14 cellular contexts compared by ENCODE assay signal in genomic region chr11:68828957-68829356, GRCh38. TPM values are rescaled to one million over a fixed set of nuclear protein-coding genes. Genes with fewer than 3 reads are reported as not detected.
DNase-seq lines count a peak whose midpoint lies in the region; ATAC-seq and TF ChIP-seq lines count a peak whose summit lies in the region.
"Had no signal": no experiment of that assay in that cellular context is flagged by ENCODE, and none has a peak within 500 bp of the region (broad histone marks: within the 10 kb centered on the region; RNA-seq: fewer than 3 reads in every experiment).

No MANE protein-coding gene starts in this region.

- 66 to 74% (median 70%) methylated on average over 12 of the region's 12 CpGs for WGBS in stomach, 5 donors
- WGBS in SK-N-SH (ENCODE audit: low lambda C conversion rate), result 85% methylated on average over 12 of the region's 12 CpGs

- peaks cover 5% of the 10 kb centered on the region for H3F3A ChIP-seq in SK-N-SH (replicated peaks; ENCODE audit: insufficient read depth)

- no peak for ATAC-seq in activated naive CD4-positive, alpha-beta T cell treated with anti-CD3 and anti-CD28 coated beads, Interleukin-2, amount 50 U/mL, for 72 hours
- peak; percentile 8 for ATAC-seq in activated CD8-positive, alpha-beta T cell treated with anti-CD3 and anti-CD28 coated beads, Interleukin-2, amount 10 ng/mL, durations not matched to agents 7 days and 5 days
- peak; percentile 8 for ATAC-seq in memory B cell (ENCODE audit: low read depth)

- H3K36me3 ChIP-seq in stomach (peaks cover 3 to 20% (median 14%) of the 10 kb centered on the region in 4 donors), SK-N-SH (replicated peaks in 1 of 2; ENCODE audit: control insufficient read depth in 1 of 2, insufficient read depth in 2 of 2, low read length in 1 of 2) (peaks cover 4 to 21% of the 10 kb centered on the region in 2 experiments)
- peaks cover 11% of the 10 kb centered on the region for H3K36me3 ChIP-seq in effector memory CD4-positive, alpha-beta T cell (ENCODE audit: control insufficient read depth, insufficient read depth, low read length)

- H3K27me3 Mint-ChIP-seq in activated CD8-positive, alpha-beta T cell treated with anti-CD3 and anti-CD28 coated beads, Interleukin-2, amount 10 ng/mL, durations not matched to agents 7 days and 5 days (ENCODE audit: low read depth), result no peaks in the 10 kb centered on the region
- no peaks in the 10 kb centered on the region for H3K27me3 Mint-ChIP-seq in memory B cell

- H3K27me3 ChIP-seq in stomach (no peaks in the 10 kb centered on the region), SK-N-SH (ENCODE audit: insufficient read depth) (no peaks in the 10 kb centered on the region)
- no peaks in the 10 kb centered on the region for H3K27me3 ChIP-seq in effector memory CD4-positive, alpha-beta T cell (replicated peaks; ENCODE audit: control insufficient read depth, insufficient read depth, low read length, poor library complexity, severe bottlenecking)

- H3K4me3 ChIP-seq in stomach, result peak overlapping the region in 1 of 4 donors; percentile 3
- H3K4me3 ChIP-seq in effector memory CD4-positive, alpha-beta T cell (ENCODE audit: insufficient read depth, low read depth, low read length, poor library complexity, severe bottlenecking), result no peak overlapping the region
- no peak overlapping the region for H3K4me3 ChIP-seq in SK-N-SH (ENCODE audit: low read depth in 2 of 2, low read length in 1 of 2)

- H3K4me3 Mint-ChIP-seq in activated CD8-positive, alpha-beta T cell treated with anti-CD3 and anti-CD28 coated beads, Interleukin-2, amount 10 ng/mL, durations not matched to agents 7 days and 5 days, result peak overlapping the region; percentile 34
- H3K4me3 Mint-ChIP-seq in memory B cell, result peak overlapping the region; percentile 35

- CTCF ChIA-PET in activated CD8-positive, alpha-beta T cell treated with anti-CD3 and anti-CD28 coated beads, Interleukin-2, amount 10 ng/mL, durations not matched to agents 7 days and 5 days (lab: Charles Lee), result interaction anchor here (1.3 kb wide), 2 partner anchors 13 to 15 kb away, joined by 4 read pairs; no protein-coding TSS in a partner anchor
- CTCF ChIA-PET in SK-N-SH (lab: Yijun Ruan, JAX), result interaction anchor here (1.4 kb wide), 1 partner anchor 61 kb away, joined by 4 read pairs; no protein-coding TSS in a partner anchor

- TF ChIP-seq POLR2A in stomach (IDR thresholded peaks at IDR 0.05), result no peak

- H3K9me3 ChIP-seq in stomach (no peaks in the 10 kb centered on the region), SK-N-SH (no peaks in the 10 kb centered on the region)
- H3K9me3 ChIP-seq in effector memory CD4-positive, alpha-beta T cell (ENCODE audit: control insufficient read depth, low read length), result no peaks in the 10 kb centered on the region

- no peaks in the 10 kb centered on the region for H3K9me2 ChIP-seq in SK-N-SH

- TF ChIP-seq EP300 in stomach (IDR thresholded peaks at IDR 0.05) (no peak), SK-N-SH (IDR thresholded peaks at IDR 0.05; ENCODE audit: borderline replicate concordance in 1 of 2, low read depth in 1 of 2, low read length in 1 of 2) (no peak)

- intact Hi-C loops in stomach (cut with DNase I; ENCODE audit: low total_unique reads), result no loop called here

- peak overlapping the region; percentile 70 to 96 for H3K27ac Mint-ChIP-seq in activated naive CD4-positive, alpha-beta T cell treated with anti-CD3 and anti-CD28 coated beads, Interleukin-2, amount 50 U/mL, for 72 hours
- H3K27ac Mint-ChIP-seq in activated CD8-positive, alpha-beta T cell treated with anti-CD3 and anti-CD28 coated beads, Interleukin-2, amount 10 ng/mL, durations not matched to agents 7 days and 5 days, result peak overlapping the region; percentile 82
- peak overlapping the region; percentile 4 for H3K27ac Mint-ChIP-seq in memory B cell

- H3K36me3 Mint-ChIP-seq in activated naive CD4-positive, alpha-beta T cell treated with anti-CD3 and anti-CD28 coated beads, Interleukin-2, amount 50 U/mL, for 72 hours, result no peaks in the 10 kb centered on the region
- peaks cover 17% of the 10 kb centered on the region for H3K36me3 Mint-ChIP-seq in activated CD8-positive, alpha-beta T cell treated with anti-CD3 and anti-CD28 coated beads, Interleukin-2, amount 10 ng/mL, durations not matched to agents 7 days and 5 days (ENCODE audit: low read depth)
- peaks cover 8% of the 10 kb centered on the region for H3K36me3 Mint-ChIP-seq in memory B cell

- TF ChIP-seq CTCF in stomach (IDR thresholded peaks at IDR 0.05), result no peak
- no peak for TF ChIP-seq CTCF in SK-N-SH (IDR thresholded peaks at IDR 0.05)

- no peak overlapping the region for H3K4me2 ChIP-seq in SK-N-SH

- H3K79me2 ChIP-seq in SK-N-SH (ENCODE audit: insufficient read depth), result peaks cover 98% of the 10 kb centered on the region

- H2AFZ ChIP-seq in SK-N-SH (ENCODE audit: low read depth), result no peak overlapping the region

- no peak overlapping the region for H3K9ac ChIP-seq in SK-N-SH

- POLR2A ChIA-PET in activated CD8-positive, alpha-beta T cell treated with anti-CD3 and anti-CD28 coated beads, Interleukin-2, amount 10 ng/mL, durations not matched to agents 7 days and 5 days (lab: Charles Lee), result interaction anchor here (1.4 kb wide), 1 partner anchor 15 kb away, joined by 4 read pairs; no protein-coding TSS in a partner anchor
- POLR2A ChIA-PET in SK-N-SH (lab: Yijun Ruan, JAX), result no interaction called here

- no peaks in the 10 kb centered on the region for H3K9me3 Mint-ChIP-seq in activated naive CD4-positive, alpha-beta T cell treated with anti-CD3 and anti-CD28 coated beads, Interleukin-2, amount 50 U/mL, for 72 hours
- no peaks in the 10 kb centered on the region for H3K9me3 Mint-ChIP-seq in activated CD8-positive, alpha-beta T cell treated with anti-CD3 and anti-CD28 coated beads, Interleukin-2, amount 10 ng/mL, durations not matched to agents 7 days and 5 days (ENCODE audit: insufficient read depth)
- H3K9me3 Mint-ChIP-seq in memory B cell, result no peaks in the 10 kb centered on the region

- peaks cover 44 to 86% (median 80%) of the 10 kb centered on the region in 4 donors for H3K4me1 ChIP-seq in stomach
- peaks cover 5% of the 10 kb centered on the region for H3K4me1 ChIP-seq in effector memory CD4-positive, alpha-beta T cell (ENCODE audit: control insufficient read depth, insufficient read depth, low read length, poor library complexity, severe bottlenecking)
- H3K4me1 ChIP-seq in SK-N-SH (ENCODE audit: control insufficient read depth in 1 of 2, insufficient read depth in 2 of 2, low read depth in 1 of 2, low read length in 1 of 2), result peaks cover 9 to 30% of the 10 kb centered on the region in 2 experiments; a peak in 2 of 4 replicates

- no peak for DNase-seq in activated naive CD4-positive, alpha-beta T cell treated with anti-CD3 and anti-CD28 coated beads, Interleukin-2, amount 50 U/mL, for 72 hours (ENCODE audit: low spot score in 2 of 2)
- DNase-seq in activated naive CD4-positive, alpha-beta T cell treated with anti-CD3 and anti-CD28 coated beads, Interleukin-2, amount 50 U/mL, for 16 hours, result no peak
- DNase-seq in activated CD8-positive, alpha-beta T cell treated with anti-CD3 and anti-CD28 coated beads, Interleukin-2, amount 10 ng/mL, durations not matched to agents 7 days and 5 days, result no peak
- DNase-seq in memory B cell (ENCODE audit: low spot score in 2 of 2), result no peak
- DNase-seq in stomach, result no peak
- no peak for DNase-seq in effector memory CD4-positive, alpha-beta T cell
- DNase-seq in NCI-H1092 treated with DMSO at 0.1 percent for 48 hours (lab: John Stamatoyannopoulos, UW), result no peak
- DNase-seq in SK-N-SH, result no peak
- DNase-seq: COR-L47; Karpas-422; NCI-H146; SIG-M5; stimulated activated CD4-positive, alpha-beta T cell treated with anti-CD3 and anti-CD28 coated beads, Interleukin-15, amount 100 ng/mL, for 24 hours; T-helper 9 cell had no signal

- peak overlapping the region in 3 of 5 donors; percentile 38 to 98 (median 61) for H3K27ac ChIP-seq in stomach
- no peak overlapping the region for H3K27ac ChIP-seq in effector memory CD4-positive, alpha-beta T cell (ENCODE audit: insufficient read depth, low read length, poor library complexity, severe bottlenecking)
- peak overlapping the region in 1 of 2 experiments; percentile 70; a peak in 1 of 4 replicates for H3K27ac ChIP-seq in SK-N-SH (ENCODE audit: low read depth in 2 of 2, low read length in 1 of 2)

- peaks cover 94% of the 10 kb centered on the region for H4K20me1 ChIP-seq in SK-N-SH (ENCODE audit: insufficient read depth)

- peaks cover 55% of the 10 kb centered on the region for H3K4me1 Mint-ChIP-seq in activated CD8-positive, alpha-beta T cell treated with anti-CD3 and anti-CD28 coated beads, Interleukin-2, amount 10 ng/mL, durations not matched to agents 7 days and 5 days (ENCODE audit: low read depth)
- peaks cover 36% of the 10 kb centered on the region for H3K4me1 Mint-ChIP-seq in memory B cell

- TF ChIP-seq RAD21 in SK-N-SH (IDR thresholded peaks at IDR 0.05; ENCODE audit: low read length), result no peak

TF ChIP-seq in SK-N-SH, 30 proteins besides CTCF, POLR2A, EP300 and RAD21 (continues in another document):
- no peak for TF ChIP-seq MXI1 (IDR thresholded peaks at IDR 0.05; ENCODE audit: low read depth, low read length)
- TF ChIP-seq TEAD4 (IDR thresholded peaks at IDR 0.05; ENCODE audit: borderline replicate concordance, insufficient read depth), result no peak
- TF ChIP-seq, protein P1, sequence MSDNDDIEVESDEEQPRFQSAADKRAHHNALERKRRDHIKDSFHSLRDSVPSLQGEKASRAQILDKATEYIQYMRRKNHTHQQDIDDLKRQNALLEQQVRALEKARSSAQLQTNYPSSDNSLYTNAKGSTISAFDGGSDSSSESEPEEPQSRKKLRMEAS (IDR thresholded peaks at IDR 0.05; ENCODE audit: low read depth), result no peak
- TF ChIP-seq NFIC (IDR thresholded peaks at IDR 0.05; ENCODE audit: borderline replicate concordance), result no peak
- no peak for TF ChIP-seq CHD2 (IDR thresholded peaks at IDR 0.05; ENCODE audit: low read length, partially characterized antibody)
- no peak for TF ChIP-seq JUND (IDR thresholded peaks at IDR 0.05)

RNA-seq across cellular contexts. Expression of gene CPT1A, which starts 12.8 kb away (rescaled TPM):
- total RNA-seq in activated naive CD4-positive, alpha-beta T cell treated with anti-CD3 and anti-CD28 coated beads, Interleukin-2, amount 50 U/mL, for 72 hours, result 10 to 100 TPM; 23.0 to 41.3 TPM
- total RNA-seq in activated CD8-positive, alpha-beta T cell treated with anti-CD3 and anti-CD28 coated beads, Interleukin-2, amount 10 ng/mL, durations not matched to agents 7 days and 5 days, result 10 to 100 TPM; 63.2 to 69.1 TPM
- 100 to 1,000 TPM in 1 of 5 donors, 10 to 100 TPM in 4; 17.0 to 103 (median 61.7) TPM for total RNA-seq in stomach
- 10 to 100 TPM in 2 of 3 donors, 1 to 10 TPM in 1; 7.0 to 10.5 (median 10.3) TPM for polyA plus RNA-seq in stomach
- 22.5 and 31.2 TPM in 2 replicates for polyA plus RNA-seq in SK-N-SH (2012; rRNA removed)
- 20.9 and 27.0 TPM in 2 replicates for polyA plus RNA-seq in SK-N-SH (2012; cell fraction: cytosol; rRNA removed)
- 42.4 and 46.7 TPM in 2 replicates for polyA plus RNA-seq in SK-N-SH (2012; cell fraction: nucleus; rRNA removed)

Comparison
In these comparisons a context has a peak if more than half of its experiments do, and no peak if none do; other contexts are left out.
1. ATAC-seq: peak in activated CD8-positive, alpha-beta T cell treated with anti-CD3 and anti-CD28 coated beads, Interleukin-2, amount 10 ng/mL, durations not matched to agents 7 days and 5 days (single experiment) and memory B cell (single experiment); none in activated naive CD4-positive, alpha-beta T cell treated with anti-CD3 and anti-CD28 coated beads, Interleukin-2, amount 50 U/mL, for 72 hours (0 of 2).
2. H3K27ac Mint-ChIP-seq: peak in every context shown above with its lines; median percentile 83 in activated naive CD4-positive, alpha-beta T cell treated with anti-CD3 and anti-CD28 coated beads, Interleukin-2, amount 50 U/mL, for 72 hours; 82 in activated CD8-positive, alpha-beta T cell treated with anti-CD3 and anti-CD28 coated beads, Interleukin-2, amount 10 ng/mL, durations not matched to agents 7 days and 5 days; 4 in memory B cell.